9 cellular contexts compared by ENCODE assay signal in genomic region chr1:118827207-118827606, GRCh38.
"Had no signal": no experiment of that assay in that cellular context is flagged by ENCODE, and none has a peak within 500 bp of the region (broad histone marks: within the 10 kb centered on the region; RNA-seq: fewer than 3 reads in every experiment).

No MANE protein-coding gene starts in this region.

- H3K4me2 ChIP-seq: KMS-11 had no signal

- H3K27ac ChIP-seq: HL-60, KMS-11 had no signal

- FAIRE-seq: H54, HepG2 had no signal

- ATAC-seq: HepG2 had no signal

- H3K9ac ChIP-seq: KMS-11 had no signal

- DNase-seq: GOT3, H9, HCEC 1CT, Karpas-422, KBM-7 had no signal
